1 cellular context compared by ENCODE assay signal in the genomic region with DNA sequence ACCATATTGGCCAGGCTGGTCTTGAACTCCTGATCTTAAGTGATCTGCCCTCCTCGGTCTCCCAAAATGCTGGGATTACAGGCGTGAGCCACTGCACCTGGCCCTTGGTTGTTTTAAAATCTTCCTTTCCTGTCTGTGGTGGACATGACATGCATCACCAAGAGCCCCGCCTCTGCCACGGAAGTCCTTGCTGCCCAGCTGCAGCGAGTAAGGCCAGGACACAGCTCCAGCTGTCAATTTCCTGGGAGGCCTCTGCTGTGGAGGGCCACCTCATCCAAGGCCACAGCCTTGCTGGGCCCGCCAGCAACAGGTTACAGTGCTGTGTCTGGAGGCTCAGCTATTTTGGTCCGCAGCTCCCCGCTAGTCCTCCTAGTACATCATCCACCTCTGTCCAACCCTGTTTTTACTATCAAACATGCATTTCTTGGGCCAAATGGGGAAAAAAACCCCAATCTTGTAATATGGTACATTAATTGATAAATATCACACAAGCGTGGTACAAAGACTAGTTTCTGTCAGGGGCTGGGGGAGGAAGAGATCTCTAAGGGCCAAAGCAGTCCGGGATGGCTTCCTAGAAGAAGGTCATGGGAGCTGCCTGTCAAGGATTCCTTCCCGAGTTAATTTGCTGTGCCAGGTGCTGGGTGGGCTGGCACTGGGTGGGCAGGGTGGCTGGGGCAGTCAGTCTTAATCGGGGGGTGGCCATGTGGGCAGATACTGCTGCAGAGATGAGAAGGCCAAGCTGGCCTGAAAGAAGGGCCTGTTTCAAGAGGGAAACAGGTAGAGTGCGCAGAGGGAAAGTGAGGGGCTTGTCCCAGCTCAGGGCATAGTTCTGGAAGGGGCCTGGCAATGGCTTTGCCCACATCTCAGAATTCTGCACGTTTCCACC.
TF ChIP-seq lines count a peak whose summit lies in the region.

No MANE protein-coding gene starts in this region.

TF ChIP-seq in HepG2, 621 proteins besides CTCF, POLR2A, EP300 and RAD21 (continued from another document):
- peak; percentile 49 for TF ChIP-seq ZNF687 (CRISPR knock-in tag; IDR thresholded peaks at IDR 0.05)
- no peak for TF ChIP-seq GTF2F1 (IDR thresholded peaks at IDR 0.05; ENCODE audit: low read length)
- no peak for TF ChIP-seq RBFOX2 (IDR thresholded peaks at IDR 0.05; ENCODE audit: low read depth, low read length)
- no peak for TF ChIP-seq NR2C2 (CRISPR knock-in tag; IDR thresholded peaks at IDR 0.05; ENCODE audit: borderline replicate concordance)
- TF ChIP-seq, protein P1, sequence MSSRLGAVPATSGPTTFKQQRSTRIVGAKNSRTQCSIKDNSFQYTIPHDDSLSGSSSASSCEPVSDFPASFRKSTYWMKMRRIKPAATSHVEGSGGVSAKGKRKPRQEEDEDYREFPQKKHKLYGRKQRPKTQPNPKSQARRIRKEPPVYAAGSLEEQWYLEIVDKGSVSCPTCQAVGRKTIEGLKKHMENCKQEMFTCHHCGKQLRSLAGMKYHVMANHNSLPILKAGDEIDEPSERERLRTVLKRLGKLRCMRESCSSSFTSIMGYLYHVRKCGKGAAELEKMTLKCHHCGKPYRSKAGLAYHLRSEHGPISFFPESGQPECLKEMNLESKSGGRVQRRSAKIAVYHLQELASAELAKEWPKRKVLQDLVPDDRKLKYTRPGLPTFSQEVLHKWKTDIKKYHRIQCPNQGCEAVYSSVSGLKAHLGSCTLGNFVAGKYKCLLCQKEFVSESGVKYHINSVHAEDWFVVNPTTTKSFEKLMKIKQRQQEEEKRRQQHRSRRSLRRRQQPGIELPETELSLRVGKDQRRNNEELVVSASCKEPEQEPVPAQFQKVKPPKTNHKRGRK (CRISPR knock-in tag; IDR thresholded peaks at IDR 0.05) = no peak
- TF ChIP-seq ZSCAN29 (CRISPR knock-in tag; conservative IDR thresholded peaks at IDR 0.05) = no peak
- TF ChIP-seq ZNF768 (CRISPR knock-in tag; IDR thresholded peaks at IDR 0.05) = peak; percentile 17; the same call in 1 of the 2 replicates
- peak; percentile 46 for TF ChIP-seq SAP130 (CRISPR knock-in tag; IDR thresholded peaks at IDR 0.05; ENCODE audit: low read depth)
- no peak for TF ChIP-seq DNMT3B (CRISPR knock-in tag; conservative IDR thresholded peaks at IDR 0.05)
- no peak for TF ChIP-seq KDM2A (CRISPR knock-in tag; IDR thresholded peaks at IDR 0.05; ENCODE audit: borderline replicate concordance, low read depth)
- TF ChIP-seq, protein P2, sequence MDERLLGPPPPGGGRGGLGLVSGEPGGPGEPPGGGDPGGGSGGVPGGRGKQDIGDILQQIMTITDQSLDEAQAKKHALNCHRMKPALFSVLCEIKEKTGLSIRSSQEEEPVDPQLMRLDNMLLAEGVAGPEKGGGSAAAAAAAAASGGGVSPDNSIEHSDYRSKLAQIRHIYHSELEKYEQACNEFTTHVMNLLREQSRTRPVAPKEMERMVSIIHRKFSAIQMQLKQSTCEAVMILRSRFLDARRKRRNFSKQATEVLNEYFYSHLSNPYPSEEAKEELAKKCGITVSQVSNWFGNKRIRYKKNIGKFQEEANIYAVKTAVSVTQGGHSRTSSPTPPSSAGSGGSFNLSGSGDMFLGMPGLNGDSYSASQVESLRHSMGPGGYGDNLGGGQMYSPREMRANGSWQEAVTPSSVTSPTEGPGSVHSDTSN (CRISPR knock-in tag; IDR thresholded peaks at IDR 0.05) = no peak
- TF ChIP-seq ZNF335 (CRISPR knock-in tag; IDR thresholded peaks at IDR 0.05) = no peak
TF ChIP-seq in HepG2: peak in this region for 8.
